ENCODE assay signal across 8 cellular contexts in the genomic region with DNA sequence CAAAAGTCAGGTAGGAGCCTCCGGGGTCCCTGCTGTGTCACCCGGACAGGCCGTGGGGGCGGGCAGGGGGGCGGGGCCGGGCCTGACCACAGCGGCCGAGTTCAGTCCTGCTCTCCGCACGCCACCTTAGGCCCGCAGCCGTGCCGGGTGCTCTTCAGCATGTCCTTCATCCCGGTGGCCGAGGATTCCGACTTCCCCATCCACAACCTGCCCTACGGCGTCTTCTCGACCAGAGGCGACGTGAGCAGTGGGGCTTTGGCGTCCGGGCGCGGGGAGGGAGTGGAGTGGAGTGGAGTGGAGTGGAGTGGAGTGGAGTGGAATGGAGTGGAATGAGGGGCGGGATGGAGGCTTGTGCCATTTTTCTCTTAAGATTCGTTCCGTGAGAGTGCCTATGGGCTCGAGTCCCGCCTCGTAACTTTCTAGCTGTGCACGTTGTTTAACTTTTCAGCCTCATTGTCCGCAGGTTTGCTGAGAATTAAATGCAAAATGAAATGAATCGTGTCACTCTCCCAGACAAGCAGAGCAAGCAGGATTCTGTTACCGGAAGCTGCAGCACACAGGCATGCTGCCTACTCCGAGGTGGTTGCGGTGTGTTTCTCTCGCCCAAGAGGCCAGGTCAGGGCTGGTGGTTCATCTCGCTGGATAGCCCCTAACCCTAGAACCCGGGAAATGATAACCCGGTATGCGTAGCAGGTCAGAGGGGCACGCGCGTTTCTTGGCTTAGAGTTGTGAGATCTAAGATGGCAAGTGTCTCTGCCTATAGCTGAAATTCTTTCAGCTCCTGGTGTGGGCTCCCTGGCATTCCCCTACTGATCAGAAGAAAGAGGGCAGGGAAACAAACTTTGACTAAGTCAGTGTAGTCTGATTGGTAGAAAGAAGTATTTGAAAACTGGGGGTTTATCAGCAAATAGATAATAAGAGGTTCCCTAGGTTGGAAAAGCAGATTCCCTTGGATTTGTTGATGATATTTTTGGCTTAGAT. TPM values are rescaled to one million over a fixed set of nuclear protein-coding genes. Genes with fewer than 3 reads are reported as not detected.
DNase-seq lines count a peak whose midpoint lies in the region; ATAC-seq and TF ChIP-seq lines count a peak whose summit lies in the region.

A gene (plus strand): TSS at position 104 of the 981 bp plus-strand sequence. CDS start 56 bp downstream, at position 160.

- H3K4me3 ChIP-seq in adipocyte (ENCODE audit: low read length) (peak within 1 kb of the TSS; percentile 89), right atrium auricular region (peak within 1 kb of the TSS; percentile 66 to 71)

- peak; percentile 65 for DNase-seq in Ammon's horn (ENCODE audit: low spot score)
- DNase-seq in RPMI8226, result peak; percentile 78
- peak; percentile 83 for DNase-seq in adipocyte (ENCODE audit: low read depth)
- DNase-seq in right atrium auricular region (ENCODE audit: low spot score), result no peak
- no peak for DNase-seq in pulmonary artery endothelial cell (ENCODE audit: low read depth, low spot score)
- no peak for DNase-seq in occipital lobe (lab: John Stamatoyannopoulos, UW)

- peak within 1 kb of the TSS; percentile 80 to 84 for H3K27ac ChIP-seq in right atrium auricular region

- H3K9ac ChIP-seq in adipocyte (ENCODE audit: low read length), result peak within 1 kb of the TSS; percentile 86

- ATAC-seq in GM19035 (IDR thresholded peaks at IDR 0.05; ENCODE audit: unreplicated experiment), result peak; percentile 51
- ATAC-seq in HG03159 (IDR thresholded peaks at IDR 0.05; ENCODE audit: unreplicated experiment), result peak; percentile 49

- H3K4me1 ChIP-seq in adipocyte (ENCODE audit: control insufficient read depth, insufficient read depth, low read length) (peaks cover 31% of the 10 kb centered on the region), right atrium auricular region (peaks cover 0 to 18% of the 10 kb centered on the region in 2 donors)

- H3K27me3 ChIP-seq in adipocyte (replicated peaks; ENCODE audit: control insufficient read depth, insufficient read depth, low read length), result no peaks in the 10 kb centered on the region
- no peaks in the 10 kb centered on the region for H3K27me3 ChIP-seq in right atrium auricular region

- H3K9me3 ChIP-seq in adipocyte (ENCODE audit: control insufficient read depth, low read length) (no peaks in the 10 kb centered on the region), right atrium auricular region (no peaks in the 10 kb centered on the region)

- H3K36me3 ChIP-seq in adipocyte (ENCODE audit: control insufficient read depth, insufficient read depth, low read length, severe bottlenecking), result peaks cover 4% of the 10 kb centered on the region
- H3K36me3 ChIP-seq in right atrium auricular region, result no peaks in the 10 kb centered on the region

- no peak for TF ChIP-seq CTCF in right atrium auricular region (IDR thresholded peaks at IDR 0.05)

RNA-seq across cellular contexts. Expression of the gene that starts here (rescaled TPM):
- total RNA-seq in right atrium auricular region (10 to 100 TPM; 14.4 to 14.6 TPM), pulmonary artery endothelial cell (22.2 and 27.6 TPM in 2 replicates), occipital lobe (1.6 TPM)

Comparison
In these comparisons a context has a peak if more than half of its experiments do, and no peak if none do; other contexts are left out.
1. DNase-seq: peak in Ammon's horn (single experiment), RPMI8226 (single experiment) and adipocyte (single experiment); none in right atrium auricular region (single experiment), pulmonary artery endothelial cell (single experiment) and occipital lobe (single experiment).